In the genomic region with DNA sequence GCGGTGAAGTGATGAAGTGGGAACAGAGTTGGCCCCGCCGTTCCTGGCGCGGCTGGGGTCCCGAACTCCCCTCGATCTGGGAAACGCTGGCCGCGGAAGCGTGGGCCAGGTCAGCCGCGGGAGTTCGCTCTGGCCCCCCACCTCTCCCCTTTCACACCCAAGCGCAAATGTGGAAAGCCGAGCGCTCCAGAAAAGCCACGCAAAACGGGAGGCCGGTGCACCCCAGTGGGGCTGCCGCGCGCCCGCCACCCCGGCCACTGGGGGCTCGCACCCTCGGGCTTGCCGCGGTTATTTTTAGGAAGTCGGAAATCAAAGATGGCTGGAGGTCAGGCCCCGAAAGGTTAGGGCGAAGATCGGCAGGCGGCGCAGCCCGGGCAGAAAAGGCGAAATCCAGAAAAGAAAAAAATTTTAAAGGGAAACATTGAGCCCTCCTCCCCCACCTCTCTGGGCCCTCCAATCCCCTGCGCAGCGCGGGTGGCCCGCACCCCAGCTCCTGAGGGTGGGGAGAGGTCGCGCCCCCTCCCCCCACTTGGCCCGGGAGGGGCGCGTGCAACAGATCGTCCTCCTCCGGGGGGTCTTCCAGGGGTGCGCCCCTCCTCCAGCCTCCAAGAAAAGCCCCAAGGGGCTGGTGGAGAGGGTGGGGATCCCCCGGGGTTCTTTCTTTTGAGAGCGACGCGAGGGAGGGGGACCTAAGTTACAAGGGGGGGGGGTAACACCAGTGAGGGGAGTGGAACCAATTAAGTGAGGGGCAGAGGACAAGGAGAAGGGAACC, we compare ENCODE assay signal across 8 cellular contexts. TPM values are rescaled to one million over a fixed set of nuclear protein-coding genes. Genes with fewer than 3 reads are reported as not detected.
A peak's percentile ranks its signal among the peaks of the same experiment; 100 is the strongest.
DNase-seq lines count a peak whose midpoint lies in the region; ATAC-seq and TF ChIP-seq lines count a peak whose summit lies in the region.

No MANE protein-coding gene starts in this region.

- H3K27me3 Mint-ChIP-seq in CD14-positive monocyte (ENCODE audit: low read depth in 3 of 3) = peaks cover 35 to 42% (median 41%) of the 10 kb centered on the region in 3 donors

- H3K9me3 Mint-ChIP-seq in CD14-positive monocyte = peaks cover 0 to 14% (median 2%) of the 10 kb centered on the region in 7 donors

- H3K27me3 ChIP-seq in neutrophil = peaks cover 83% of the 10 kb centered on the region

- intact Hi-C loops in CD14-positive monocyte (cut with micrococcal nuclease) = no loop called here

- peak overlapping the region; percentile 79 to 89 for H3K4me3 Mint-ChIP-seq in CD14-positive monocyte

- no peak for ATAC-seq in GM19328 (IDR thresholded peaks at IDR 0.05; ENCODE audit: unreplicated experiment)

- peaks cover 21 to 24% of the 10 kb centered on the region in 2 experiments for H3K4me1 ChIP-seq in neutrophil (ENCODE audit: control insufficient read depth in 1 of 2, insufficient read depth in 1 of 2, low read depth in 1 of 2, low read length in 1 of 2)

- H3K4me1 Mint-ChIP-seq in CD14-positive monocyte = peaks cover 24% of the 10 kb centered on the region

- H3K27ac Mint-ChIP-seq in CD14-positive monocyte = no peak overlapping the region

- H3K4me3 ChIP-seq in epithelial cell of esophagus (ENCODE audit: low read length) (peak overlapping the region; percentile 38), neutrophil (ENCODE audit: low read depth in 1 of 2, low read length in 1 of 2) (peak overlapping the region; percentile 27 to 33)

- TF ChIP-seq CTCF in CD14-positive monocyte (IDR thresholded peaks at IDR 0.05) (no peak), epithelial cell of esophagus (IDR thresholded peaks at IDR 0.05; ENCODE audit: insufficient read depth, low read depth, low read length, missing control alignments) (no peak), neutrophil (IDR thresholded peaks at IDR 0.05) (no peak)

- no peak overlapping the region for H3K27ac ChIP-seq in neutrophil

- no peaks in the 10 kb centered on the region for H3K9me3 ChIP-seq in neutrophil

- no peaks in the 10 kb centered on the region for H3K36me3 ChIP-seq in neutrophil

- DNase-seq in CD14-positive monocyte (ENCODE audit: low spot score) (no peak), NCI-H2171 treated with DMSO at 0.1 percent for 48 hours (lab: John Stamatoyannopoulos, UW) (peak; percentile 69), epithelial cell of esophagus (ENCODE audit: low read depth) (no peak), NCI-H226 (no peak)
- no peak for DNase-seq in activated naive CD4-positive, alpha-beta T cell (lab: John Stamatoyannopoulos, UW)
- DNase-seq in stimulated activated CD4-positive, alpha-beta T cell treated with anti-CD3 and anti-CD28 coated beads, Interleukin-12 subunit alpha, Interleukin-12 subunit beta, amount 100 ng/mL, for 4 hours = no peak

- peaks cover 0 to 2% of the 10 kb centered on the region in 2 donors for H3K36me3 Mint-ChIP-seq in CD14-positive monocyte

RNA-seq across cellular contexts. Expression of a gene that starts 0.9 kb away (rescaled TPM):
- not detected for polyA plus RNA-seq in CD14-positive monocyte

RNA-seq across cellular contexts. Expression of a gene that starts 33.2 kb away (rescaled TPM):
- polyA plus RNA-seq in CD14-positive monocyte = not detected
